13 cellular contexts compared by ENCODE assay signal in genomic region chr9:114495992-114496391, GRCh38. TPM values are rescaled to one million over a fixed set of nuclear protein-coding genes. Genes with fewer than 3 reads are reported as not detected.
DNase-seq lines count a peak whose midpoint lies in the region; TF ChIP-seq lines count a peak whose summit lies in the region.
"Had no signal": no experiment of that assay in that cellular context is flagged by ENCODE, and none has a peak within 500 bp of the region (broad histone marks: within the 10 kb centered on the region; RNA-seq: fewer than 3 reads in every experiment).

No MANE protein-coding gene starts in this region.

- H3K4me1 Mint-ChIP-seq in brain = peaks cover 85% of the 10 kb centered on the region
- H3K4me1 Mint-ChIP-seq in osteocyte (ENCODE audit: unreplicated experiment) = peaks cover 3% of the 10 kb centered on the region

- H3K36me3 Mint-ChIP-seq in brain (peaks cover 6% of the 10 kb centered on the region), osteocyte (ENCODE audit: unreplicated experiment) (peaks cover 7% of the 10 kb centered on the region)

- in situ Hi-C loops in KBM-7 (cut with MboI; ENCODE audit: low pct_unique_long_range_greater_than_20kb, low sequenced_read_pairs) = no loop called here

- H3K4me3 Mint-ChIP-seq in brain = peak overlapping the region; percentile 11 to 57 (median 25)
- no peak overlapping the region for H3K4me3 Mint-ChIP-seq in osteocyte (ENCODE audit: unreplicated experiment)

- peak overlapping the region; percentile 46 to 98 (median 73) for H3K27ac Mint-ChIP-seq in brain
- no peak overlapping the region for H3K27ac Mint-ChIP-seq in osteocyte (ENCODE audit: unreplicated experiment)

- H3K27me3 Mint-ChIP-seq in brain (no peaks in the 10 kb centered on the region), osteocyte (ENCODE audit: unreplicated experiment) (peaks cover 11% of the 10 kb centered on the region)

- DNase-seq in NCI-H82 (lab: John Stamatoyannopoulos, UW) (peak; percentile 18), NCI-H82 treated with DMSO at 0.1 percent for 48 hours (lab: John Stamatoyannopoulos, UW; ENCODE audit: unreplicated experiment) (no peak), NCI-H1417 treated with DMSO at 0.1 percent for 48 hours (lab: John Stamatoyannopoulos, UW) (peak; percentile 34), AG08395 (ENCODE audit: low spot score) (no peak), osteocyte (ENCODE audit: extremely low spot score, unreplicated experiment) (no peak), KBM-7 (no peak)
- DNase-seq: CD8-positive, alpha-beta memory T cell; GOT3; NCI-H1694; NCI-H2107; NCI-H774; T-helper 1 cell had no signal

- TF ChIP-seq CTCF in brain (conservative IDR thresholded peaks at IDR 0.05) (no peak), osteocyte (IDR thresholded peaks at IDR 0.05) (no peak)

- no peaks in the 10 kb centered on the region for H3K9me3 Mint-ChIP-seq in brain
- H3K9me3 Mint-ChIP-seq in osteocyte (ENCODE audit: unreplicated experiment) = no peaks in the 10 kb centered on the region
- H3K9me3 Mint-ChIP-seq: CD8-positive, alpha-beta memory T cell had no signal

RNA-seq across cellular contexts. Expression of gene WHRN, which starts 9.3 kb away (rescaled TPM):
- 37.3 TPM for polyA plus RNA-seq in brain (ENCODE audit: insufficient read depth, low read depth, low replicate concordance)
- total RNA-seq in osteocyte = 11.0 and 12.0 TPM in 2 replicates

Comparison
In these comparisons a context has a peak if more than half of its experiments do, and no peak if none do; other contexts are left out.
1. DNase-seq: peak in NCI-H82 (single experiment) and NCI-H1417 treated with DMSO at 0.1 percent for 48 hours (single experiment); none in NCI-H82 treated with DMSO at 0.1 percent for 48 hours (single experiment), AG08395 (single experiment), osteocyte (single experiment) and KBM-7 (single experiment).